Comparison of ENCODE assay signal across 19 cellular contexts in genomic region chr1:94191216-94191615, GRCh38. TPM values are rescaled to one million over a fixed set of nuclear protein-coding genes. Genes with fewer than 3 reads are reported as not detected.
"Had no signal": no experiment of that assay in that cellular context is flagged by ENCODE, and none has a peak within 500 bp of the region (broad histone marks: within the 10 kb centered on the region; RNA-seq: fewer than 3 reads in every experiment).

No MANE protein-coding gene starts in this region.

- H3K27ac Mint-ChIP-seq: activated naive CD8-positive, alpha-beta T cell treated with anti-CD3 and anti-CD28 coated beads, Interleukin-2, amount 10 ng/mL, durations not matched to agents 7 days and 5 days; nephron; stimulated activated effector memory CD8-positive, alpha-beta T cell treated with anti-CD3 and anti-CD28 coated beads, Interleukin-12 subunit alpha, Interleukin-12 subunit beta, amount 100 ng/mL, for 72 hours had no signal

- DNase-seq: activated CD4-positive, CD25-positive, alpha-beta regulatory T cell treated with anti-CD3 and anti-CD28 coated beads, Interleukin-2, amount 50 U/mL, for 72 hours; activated CD8-positive, alpha-beta memory T cell treated with anti-CD3 and anti-CD28 coated beads for 24 hours; activated CD8-positive, alpha-beta memory T cell treated with anti-CD3 and anti-CD28 coated beads, Interleukin-2, amount 50 U/mL, for 4 hours; activated naive CD4-positive, alpha-beta T cell treated with Interleukin-2 at 50 U/mL for 16 hours; activated naive CD8-positive, alpha-beta T cell treated with anti-CD3 and anti-CD28 coated beads, Interleukin-2, amount 10 ng/mL, durations not matched to agents 7 days and 5 days; activated T-cell treated with anti-CD3 and anti-CD28 coated beads, Interleukin-2, amount 50 U/mL, for 4 hours; amygdala; cerebellar nuclear complex; head of caudate nucleus; hypothalamus; right lobe of liver; stimulated activated CD4-positive, alpha-beta T cell treated with anti-CD3 and anti-CD28 coated beads, Interleukin-2, amount 100 ng/mL, for 24 hours; stimulated activated naive CD8-positive, alpha-beta T cell treated with anti-CD3 and anti-CD28 coated beads, Interleukin-15, amount 100 ng/mL, for 72 hours; tibial artery; WERI-Rb-1 had no signal

- FAIRE-seq: bronchial epithelial cell, TTC549 had no signal

- H3K4me3 Mint-ChIP-seq: activated naive CD8-positive, alpha-beta T cell treated with anti-CD3 and anti-CD28 coated beads, Interleukin-2, amount 10 ng/mL, durations not matched to agents 7 days and 5 days; activated T-cell treated with anti-CD3 and anti-CD28 coated beads, Interleukin-2, amount 50 U/mL, for 4 hours; nephron; stimulated activated effector memory CD8-positive, alpha-beta T cell treated with anti-CD3 and anti-CD28 coated beads, Interleukin-12 subunit alpha, Interleukin-12 subunit beta, amount 100 ng/mL, for 72 hours; stimulated activated naive CD8-positive, alpha-beta T cell treated with anti-CD3 and anti-CD28 coated beads, Interleukin-15, amount 100 ng/mL, for 72 hours had no signal

- H3K9me3 Mint-ChIP-seq: activated naive CD8-positive, alpha-beta T cell treated with anti-CD3 and anti-CD28 coated beads, Interleukin-2, amount 10 ng/mL, durations not matched to agents 7 days and 5 days; activated T-cell treated with anti-CD3 and anti-CD28 coated beads, Interleukin-2, amount 50 U/mL, for 4 hours; nephron; stimulated activated effector memory CD8-positive, alpha-beta T cell treated with anti-CD3 and anti-CD28 coated beads, Interleukin-12 subunit alpha, Interleukin-12 subunit beta, amount 100 ng/mL, for 72 hours; stimulated activated naive CD8-positive, alpha-beta T cell treated with anti-CD3 and anti-CD28 coated beads, Interleukin-15, amount 100 ng/mL, for 72 hours had no signal

- H3K36me3 Mint-ChIP-seq: activated naive CD8-positive, alpha-beta T cell treated with anti-CD3 and anti-CD28 coated beads, Interleukin-2, amount 10 ng/mL, durations not matched to agents 7 days and 5 days; stimulated activated effector memory CD8-positive, alpha-beta T cell treated with anti-CD3 and anti-CD28 coated beads, Interleukin-12 subunit alpha, Interleukin-12 subunit beta, amount 100 ng/mL, for 72 hours had no signal

- H3K4me1 Mint-ChIP-seq: activated naive CD8-positive, alpha-beta T cell treated with anti-CD3 and anti-CD28 coated beads, Interleukin-2, amount 10 ng/mL, durations not matched to agents 7 days and 5 days; nephron; stimulated activated effector memory CD8-positive, alpha-beta T cell treated with anti-CD3 and anti-CD28 coated beads, Interleukin-12 subunit alpha, Interleukin-12 subunit beta, amount 100 ng/mL, for 72 hours; stimulated activated naive CD8-positive, alpha-beta T cell treated with anti-CD3 and anti-CD28 coated beads, Interleukin-15, amount 100 ng/mL, for 72 hours had no signal

RNA-seq across cellular contexts. Expression of gene ARHGAP29, which starts 46.2 kb away (rescaled TPM):
- total RNA-seq: activated naive CD8-positive, alpha-beta T cell treated with anti-CD3 and anti-CD28 coated beads, Interleukin-2, amount 10 ng/mL, durations not matched to agents 7 days and 5 days had no signal
